ENCODE assay signal across 15 cellular contexts in the genomic region with DNA sequence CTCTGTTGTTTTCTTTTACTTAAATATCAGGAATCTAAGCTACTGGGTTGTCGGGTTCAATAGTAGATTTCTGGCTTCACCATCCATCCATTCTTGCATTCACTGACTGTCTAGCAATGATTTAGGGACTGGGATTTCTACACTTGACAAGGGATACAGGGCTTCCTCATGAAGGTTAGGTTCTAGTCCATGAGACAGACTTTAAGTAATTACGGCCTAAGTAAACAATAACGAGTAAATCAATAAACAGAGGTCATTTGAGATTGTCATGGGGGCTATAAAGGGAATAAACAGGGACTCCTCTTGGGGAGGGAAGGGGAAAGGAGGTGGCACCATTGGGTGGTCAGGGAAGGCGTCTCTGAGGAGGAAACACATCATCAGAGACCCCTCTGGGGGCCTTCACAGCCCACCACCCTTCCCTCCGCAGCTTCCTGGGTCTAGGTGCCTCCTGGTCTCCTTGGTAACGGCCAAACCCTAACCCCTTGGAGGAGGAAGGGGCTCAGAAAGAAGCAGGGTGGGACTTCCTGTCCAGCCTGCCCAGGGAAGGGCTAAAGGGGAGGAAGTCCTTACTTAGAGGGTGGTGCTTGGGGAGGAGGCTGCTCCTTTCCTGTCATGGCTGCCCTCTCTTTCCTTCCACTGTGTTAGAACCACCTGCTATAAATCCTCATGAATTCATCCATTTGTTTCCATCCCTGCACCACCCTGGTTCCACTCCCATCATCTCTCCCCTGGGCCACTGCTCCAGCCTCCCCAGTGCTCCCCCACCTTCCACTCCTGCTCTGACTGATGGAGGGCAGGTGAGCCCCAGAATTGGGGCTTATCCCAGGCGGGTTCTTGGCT. TPM values are rescaled to one million over a fixed set of nuclear protein-coding genes. Genes with fewer than 3 reads are reported as not detected.
DNase-seq lines count a peak whose midpoint lies in the region; ATAC-seq and TF ChIP-seq lines count a peak whose summit lies in the region.
"Had no signal": no experiment of that assay in that cellular context is flagged by ENCODE, and none has a peak within 500 bp of the region (broad histone marks: within the 10 kb centered on the region; RNA-seq: fewer than 3 reads in every experiment).

No MANE protein-coding gene starts in this region.

- H3K4me3 Mint-ChIP-seq in activated CD8-positive, alpha-beta T cell treated with anti-CD3 and anti-CD28 coated beads, Interleukin-2, amount 10 ng/mL, durations not matched to agents 7 days and 5 days: no peak overlapping the region
- H3K4me3 Mint-ChIP-seq: CD14-positive monocyte; CD8-positive, alpha-beta T cell; IgD-negative memory B cell had no signal

- POLR2A ChIA-PET in activated CD8-positive, alpha-beta T cell treated with anti-CD3 and anti-CD28 coated beads, Interleukin-2, amount 10 ng/mL, durations not matched to agents 7 days and 5 days (lab: Charles Lee): no interaction called here

- H3K9me3 ChIP-seq in Karpas-422 (ENCODE audit: low read length): no peaks in the 10 kb centered on the region
- no peaks in the 10 kb centered on the region for H3K9me3 ChIP-seq in body of pancreas
- H3K9me3 ChIP-seq: HAP-1 had no signal

- H3K27ac ChIP-seq in Karpas-422 (ENCODE audit: low read length) (no peak overlapping the region), body of pancreas (peak overlapping the region; percentile 39 to 80 (median 72))
- H3K27ac ChIP-seq: HL-60 had no signal

- no peak overlapping the region for H3K27ac Mint-ChIP-seq in activated CD8-positive, alpha-beta T cell treated with anti-CD3 and anti-CD28 coated beads, Interleukin-2, amount 10 ng/mL, durations not matched to agents 7 days and 5 days
- H3K27ac Mint-ChIP-seq: CD14-positive monocyte; CD8-positive, alpha-beta T cell; IgD-negative memory B cell had no signal

- H2AFZ ChIP-seq in Karpas-422 (ENCODE audit: low read length): peak overlapping the region; percentile 56; the same call in 1 of the 2 replicates

- H3K27me3 ChIP-seq in Karpas-422 (ENCODE audit: low read length): no peaks in the 10 kb centered on the region
- no peaks in the 10 kb centered on the region for H3K27me3 ChIP-seq in body of pancreas

- H3K27me3 Mint-ChIP-seq in activated CD8-positive, alpha-beta T cell treated with anti-CD3 and anti-CD28 coated beads, Interleukin-2, amount 10 ng/mL, durations not matched to agents 7 days and 5 days (ENCODE audit: low read depth): no peaks in the 10 kb centered on the region

- no peak overlapping the region for H3K9ac ChIP-seq in Karpas-422 (ENCODE audit: low read length)

- H3K4me2 ChIP-seq in Karpas-422 (ENCODE audit: low read depth, low read length, poor library complexity, severe bottlenecking): no peak overlapping the region

- H3K4me1 ChIP-seq in Karpas-422 (ENCODE audit: low read length) (no peaks in the 10 kb centered on the region), body of pancreas (peaks cover 24% of the 10 kb centered on the region)
- H3K4me1 ChIP-seq: HAP-1 had no signal

- ATAC-seq in body of pancreas: peak; percentile 28
- no peak for ATAC-seq in activated CD8-positive, alpha-beta T cell treated with anti-CD3 and anti-CD28 coated beads, Interleukin-2, amount 10 ng/mL, durations not matched to agents 7 days and 5 days
- no peak for ATAC-seq in HG02970 (IDR thresholded peaks at IDR 0.05; ENCODE audit: low FRiP score, unreplicated experiment)
- ATAC-seq: CD8-positive, alpha-beta T cell had no signal

- no peaks in the 10 kb centered on the region for H3K9me2 ChIP-seq in Karpas-422 (replicated peaks; ENCODE audit: insufficient read depth, low read length)

- H3K4me3 ChIP-seq in Karpas-422 (ENCODE audit: low read length) (no peak overlapping the region), body of pancreas (no peak overlapping the region)
- H3K4me3 ChIP-seq: HAP-1 had no signal

- no peaks in the 10 kb centered on the region for H3K79me2 ChIP-seq in Karpas-422 (ENCODE audit: low read length)

- no peak for DNase-seq in Karpas-422
- no peak for DNase-seq in body of pancreas
- DNase-seq in mesenteric fat pad (ENCODE audit: low spot score): peak; percentile 47
- DNase-seq in activated CD8-positive, alpha-beta T cell treated with anti-CD3 and anti-CD28 coated beads, Interleukin-2, amount 10 ng/mL, durations not matched to agents 7 days and 5 days: no peak
- no peak for DNase-seq in islet precursor cell
- DNase-seq: CD8-positive, alpha-beta T cell; COR-L47; GF-D8 had no signal

- no peak for TF ChIP-seq CTCF in body of pancreas (IDR thresholded peaks at IDR 0.05)

- TF ChIP-seq POLR2A in body of pancreas (IDR thresholded peaks at IDR 0.05): no peak

- 54 to 63% methylated on average over 6 to 7 of the region's 7 CpGs for WGBS in body of pancreas, 2 donors

- intact Hi-C loops in body of pancreas (cut with DNase I): no loop called here

- no peaks in the 10 kb centered on the region for H3K9me3 Mint-ChIP-seq in activated CD8-positive, alpha-beta T cell treated with anti-CD3 and anti-CD28 coated beads, Interleukin-2, amount 10 ng/mL, durations not matched to agents 7 days and 5 days (ENCODE audit: insufficient read depth)
- H3K9me3 Mint-ChIP-seq: CD8-positive, alpha-beta T cell; IgD-negative memory B cell had no signal

- CTCF ChIA-PET in activated CD8-positive, alpha-beta T cell treated with anti-CD3 and anti-CD28 coated beads, Interleukin-2, amount 10 ng/mL, durations not matched to agents 7 days and 5 days (lab: Charles Lee): no interaction called here

- H3K36me3 ChIP-seq in Karpas-422 (ENCODE audit: insufficient read depth, low read length) (no peaks in the 10 kb centered on the region), body of pancreas (replicated peaks in 1 of 2; ENCODE audit: insufficient read depth in 1 of 2, low read depth in 2 of 2) (no peaks in the 10 kb centered on the region)
- H3K36me3 ChIP-seq: HAP-1 had no signal

- no peaks in the 10 kb centered on the region for H3K36me3 Mint-ChIP-seq in activated CD8-positive, alpha-beta T cell treated with anti-CD3 and anti-CD28 coated beads, Interleukin-2, amount 10 ng/mL, durations not matched to agents 7 days and 5 days (ENCODE audit: low read depth)
- H3K36me3 Mint-ChIP-seq: CD14-positive monocyte; CD8-positive, alpha-beta T cell; IgD-negative memory B cell had no signal

- H4K20me1 ChIP-seq in Karpas-422 (ENCODE audit: insufficient read depth, low read depth, low read length): no peaks in the 10 kb centered on the region

- H3K4me1 Mint-ChIP-seq in activated CD8-positive, alpha-beta T cell treated with anti-CD3 and anti-CD28 coated beads, Interleukin-2, amount 10 ng/mL, durations not matched to agents 7 days and 5 days (ENCODE audit: low read depth): no peaks in the 10 kb centered on the region
- H3K4me1 Mint-ChIP-seq: CD14-positive monocyte, IgD-negative memory B cell had no signal

RNA-seq across cellular contexts. Expression of a gene that starts 33.3 kb away (rescaled TPM):
- not detected in 2 replicates for total RNA-seq in Karpas-422 (2014; rRNA removed; shearing (Covaris generic); ENCODE audit: low replicate concordance)
- not detected for total RNA-seq in body of pancreas
- total RNA-seq in mesenteric fat pad: not detected
- total RNA-seq in activated CD8-positive, alpha-beta T cell treated with anti-CD3 and anti-CD28 coated beads, Interleukin-2, amount 10 ng/mL, durations not matched to agents 7 days and 5 days: not detected
- total RNA-seq: A673; CD8-positive, alpha-beta T cell; H1 had no signal

RNA-seq across cellular contexts. Expression of a gene that starts 55.2 kb away (rescaled TPM):
- not detected in 2 replicates for total RNA-seq in Karpas-422 (2014; rRNA removed; shearing (Covaris generic); ENCODE audit: low replicate concordance)
- not detected for total RNA-seq in body of pancreas
- total RNA-seq in mesenteric fat pad: not detected
- total RNA-seq in activated CD8-positive, alpha-beta T cell treated with anti-CD3 and anti-CD28 coated beads, Interleukin-2, amount 10 ng/mL, durations not matched to agents 7 days and 5 days: not detected
- total RNA-seq: A673; CD8-positive, alpha-beta T cell; H1 had no signal

RNA-seq across cellular contexts. Expression of a gene that starts 59.1 kb away (rescaled TPM):
- not detected in 2 replicates for total RNA-seq in Karpas-422 (2014; rRNA removed; shearing (Covaris generic); ENCODE audit: low replicate concordance)
- total RNA-seq in body of pancreas: not detected
- total RNA-seq in mesenteric fat pad: not detected
- total RNA-seq in activated CD8-positive, alpha-beta T cell treated with anti-CD3 and anti-CD28 coated beads, Interleukin-2, amount 10 ng/mL, durations not matched to agents 7 days and 5 days: not detected
- total RNA-seq: A673; CD8-positive, alpha-beta T cell; H1 had no signal
